ENCODE assay signal across 16 cellular contexts in genomic region chr2:20183373-20183772, GRCh38. TPM values are rescaled to one million over a fixed set of nuclear protein-coding genes. Genes with fewer than 3 reads are reported as not detected.
DNase-seq lines count a peak whose midpoint lies in the region; ATAC-seq and TF ChIP-seq lines count a peak whose summit lies in the region.
"Had no signal": no experiment of that assay in that cellular context is flagged by ENCODE, and none has a peak within 500 bp of the region (broad histone marks: within the 10 kb centered on the region; RNA-seq: fewer than 3 reads in every experiment).

No MANE protein-coding gene starts in this region.

- peaks cover 49% of the 10 kb centered on the region for H3K4me1 ChIP-seq in PC-9 (replicated peaks; ENCODE audit: insufficient read depth)
- peaks cover 35% of the 10 kb centered on the region for H3K4me1 ChIP-seq in hepatocyte (ENCODE audit: insufficient read depth)
- H3K4me1 ChIP-seq: BE2C had no signal

- H3K9me2 ChIP-seq in PC-9 (ENCODE audit: insufficient read depth) (no peaks in the 10 kb centered on the region), hepatocyte (replicated peaks; ENCODE audit: insufficient read depth) (no peaks in the 10 kb centered on the region)

- WGBS in hepatocyte (ENCODE audit: low lambda C conversion rate, missing lambda C conversion rate), result 94% methylated on average over 1 of the region's 1 CpG

- H3K27ac ChIP-seq in PC-9 (peak overlapping the region; percentile 92), hepatocyte (peak overlapping the region; percentile 69)
- H3K27ac ChIP-seq: SJCRH30 had no signal

- no peak overlapping the region for H2AFZ ChIP-seq in PC-9
- H2AFZ ChIP-seq in hepatocyte, result no peak overlapping the region

- BruUV-seq in PC-9 (replicated peaks; lab: Mats Ljungman, UMichigan), result no TSS peak

- H3K27me3 Mint-ChIP-seq in nephron (ENCODE audit: low read depth), result peaks cover 9% of the 10 kb centered on the region

- no peak for ATAC-seq in sciatic nerve
- ATAC-seq in HG02981 (IDR thresholded peaks at IDR 0.05; ENCODE audit: unreplicated experiment), result no peak
- ATAC-seq: CD8-positive, alpha-beta T cell had no signal

- H3K79me2 ChIP-seq in PC-9 (ENCODE audit: low read depth) (no peaks in the 10 kb centered on the region), hepatocyte (no peaks in the 10 kb centered on the region)

- no peak for TF ChIP-seq CTCF in PC-9 (conservative IDR thresholded peaks at IDR 0.05)
- no peak for TF ChIP-seq CTCF in hepatocyte (IDR thresholded peaks at IDR 0.05; ENCODE audit: poor library complexity)
- no peak for TF ChIP-seq CTCF in nephron (IDR thresholded peaks at IDR 0.05; ENCODE audit: unreplicated experiment in 3 of 3)

- H3K9me3 ChIP-seq in PC-9 (ENCODE audit: insufficient read depth, low read depth) (no peaks in the 10 kb centered on the region), hepatocyte (ENCODE audit: low read depth) (no peaks in the 10 kb centered on the region)
- H3K9me3 ChIP-seq: BE2C, SJCRH30 had no signal

- CTCF ChIA-PET in PC-9 (lab: Charles Lee), result interaction anchor here (1.0 kb wide), 1 partner anchor 42 kb away, joined by 3 read pairs; the partner anchor contains the start of gene SDC1

- H3K4me2 ChIP-seq in PC-9 (peak overlapping the region; percentile 82), hepatocyte (no peak overlapping the region)

- no peak overlapping the region; the same call in 1 of the 2 replicates for H3K4me3 ChIP-seq in PC-9
- H3K4me3 ChIP-seq in hepatocyte, result no peak overlapping the region
- H3K4me3 ChIP-seq: SJCRH30 had no signal

- H3K27me3 ChIP-seq in PC-9 (ENCODE audit: insufficient read depth, low read depth), result no peaks in the 10 kb centered on the region
- H3K27me3 ChIP-seq in hepatocyte, result no peaks in the 10 kb centered on the region
- H3K27me3 ChIP-seq: BE2C had no signal

- H4K20me1 ChIP-seq in PC-9 (ENCODE audit: insufficient read depth) (no peaks in the 10 kb centered on the region), hepatocyte (ENCODE audit: insufficient read depth, poor library complexity, severe bottlenecking) (no peaks in the 10 kb centered on the region)

- peak overlapping the region in 2 of 3 experiments; percentile 11 to 55 for H3K27ac Mint-ChIP-seq in nephron
- H3K27ac Mint-ChIP-seq: CD8-positive, alpha-beta T cell had no signal

- H3K4me3 Mint-ChIP-seq in nephron, result no peak overlapping the region
- H3K4me3 Mint-ChIP-seq: CD8-positive, alpha-beta T cell had no signal

- POLR2A ChIA-PET in PC-9 (lab: Charles Lee; ENCODE audit: unreplicated experiment), result no interaction called here

- H3F3A ChIP-seq in PC-9 (ENCODE audit: insufficient read depth, low read depth), result peaks cover 31% of the 10 kb centered on the region

- DNase-seq in PC-9 (no peak), hepatocyte (ENCODE audit: low spot score) (no peak), sciatic nerve (ENCODE audit: low spot score) (no peak), SIG-M5 (lab: John Stamatoyannopoulos, UW) (no peak)
- DNase-seq in activated naive CD4-positive, alpha-beta T cell (lab: John Stamatoyannopoulos, UW), result no peak
- DNase-seq: BE2C; CD8-positive, alpha-beta T cell; DMS79 treated with DMSO at 0.1 percent for 48 hours; MM.1S; NCI-H1105 treated with DMSO at 0.1 percent for 48 hours; NCI-H187 treated with DMSO at 0.1 percent for 48 hours; NCI-H2171; NCI-H82; SJCRH30 had no signal

- H3K9me3 Mint-ChIP-seq in nephron, result no peaks in the 10 kb centered on the region
- H3K9me3 Mint-ChIP-seq: CD8-positive, alpha-beta T cell had no signal

- no peaks in the 10 kb centered on the region for H3K36me3 Mint-ChIP-seq in nephron (ENCODE audit: low read depth)
- H3K36me3 Mint-ChIP-seq: CD8-positive, alpha-beta T cell had no signal

- H3K36me3 ChIP-seq in PC-9 (ENCODE audit: low read depth), result no peaks in the 10 kb centered on the region
- no peaks in the 10 kb centered on the region for H3K36me3 ChIP-seq in hepatocyte (replicated peaks; ENCODE audit: insufficient read depth, low read depth)
- H3K36me3 ChIP-seq: BE2C, SJCRH30 had no signal

- H3K4me1 Mint-ChIP-seq in nephron, result peaks cover 19% of the 10 kb centered on the region

- intact Hi-C loops in PC-9 (cut with micrococcal nuclease; ENCODE audit: unreplicated experiment), result no loop called here
- intact Hi-C loops in sciatic nerve (cut with DNase I), result no loop called here

RNA-seq across cellular contexts. Expression of gene SDC1, which starts 41.6 kb away (rescaled TPM):
- total RNA-seq in PC-9 (2021) (114 and 128 TPM in 2 replicates), hepatocyte (92.3 and 108 TPM in 2 replicates), sciatic nerve (0.98 TPM)
- polyA plus RNA-seq in hepatocyte, result 84.1 and 107 TPM in 2 replicates
- total RNA-seq: CD8-positive, alpha-beta T cell had no signal

Comparison
In these comparisons a context has a peak if more than half of its experiments do, and no peak if none do; other contexts are left out.
1. RNA of gene SDC1, which starts 41.6 kb away (total RNA-seq): 114 to 128 TPM in PC-9 and 92.3 to 108 TPM in hepatocyte; 0.98 TPM in sciatic nerve (single experiment); every median in the first group is over 10 times any median in the second.